Comparison of ENCODE assay signal across 9 cellular contexts in genomic region chr14:65019944-65020566, GRCh38. TPM values are rescaled to one million over a fixed set of nuclear protein-coding genes. Genes with fewer than 3 reads are reported as not detected.
DNase-seq lines count a peak whose midpoint lies in the region; ATAC-seq lines count a peak whose summit lies in the region.
"Had no signal": no experiment of that assay in that cellular context is flagged by ENCODE, and none has a peak within 500 bp of the region (broad histone marks: within the 10 kb centered on the region; RNA-seq: fewer than 3 reads in every experiment).

No MANE protein-coding gene starts in this region.

- peak overlapping the region; percentile 42 to 81 for H3K27ac ChIP-seq in esophagus (ENCODE audit: low read depth in 2 of 2, low read length in 1 of 2)

- ATAC-seq in HG03442 (IDR thresholded peaks at IDR 0.05; ENCODE audit: unreplicated experiment) (no peak), HG03039 (IDR thresholded peaks at IDR 0.05; ENCODE audit: unreplicated experiment) (no peak)

- H3K9me3 ChIP-seq in esophagus (ENCODE audit: control insufficient read depth in 2 of 2, insufficient read depth in 1 of 2, low read depth in 1 of 2, low read length in 1 of 2), result no peaks in the 10 kb centered on the region

- peak; percentile 66 for DNase-seq in SIG-M5 treated with dmso at 0.1 percent for 504 hours (lab: John Stamatoyannopoulos, UW; ENCODE audit: unreplicated experiment)
- no peak for DNase-seq in SIG-M5 (lab: John Stamatoyannopoulos, UW)
- peak; percentile 38 for DNase-seq in Jurkat, Clone E6-1 (ENCODE audit: low read depth, low spot score)
- DNase-seq in SHP77 (lab: John Stamatoyannopoulos, UW), result peak; percentile 17 to 38
- peak; percentile 54 for DNase-seq in middle frontal gyrus (ENCODE audit: extremely low spot score, low spot score)
- DNase-seq: activated naive CD8-positive, alpha-beta T cell treated with anti-CD3 and anti-CD28 coated beads, Interleukin-2, amount 10 ng/mL, durations not matched to agents 7 days and 5 days had no signal

- no peak overlapping the region for H3K4me3 ChIP-seq in Jurkat, Clone E6-1 (ENCODE audit: low read length)
- H3K4me3 ChIP-seq in esophagus (ENCODE audit: low read depth in 1 of 2, low read length in 2 of 2), result no peak overlapping the region

- 71 to 75% methylated on average over 9 of the region's 9 CpGs for WGBS in esophagus, 2 donors

- H3K36me3 ChIP-seq in esophagus (ENCODE audit: control insufficient read depth in 2 of 2, insufficient read depth in 2 of 2, low read length in 1 of 2), result peaks cover 0 to 10% of the 10 kb centered on the region in 2 donors

- H3K27me3 ChIP-seq in esophagus (ENCODE audit: control insufficient read depth in 1 of 2, insufficient read depth in 2 of 2, low read length in 2 of 2), result no peaks in the 10 kb centered on the region

- no peaks in the 10 kb centered on the region for H3K4me1 ChIP-seq in esophagus (ENCODE audit: control insufficient read depth in 2 of 2, insufficient read depth in 2 of 2, low read length in 1 of 2)

RNA-seq across cellular contexts. Expression of gene FNTB, which starts 33.4 kb away (rescaled TPM):
- polyA plus RNA-seq in Jurkat, Clone E6-1 (2012; ENCODE audit: insufficient read depth, insufficient read length), result 23.7 TPM
- polyA plus RNA-seq in esophagus, result 10 to 100 TPM; 13.3 to 14.6 TPM

RNA-seq across cellular contexts. Expression of gene RAB15, which starts 47.9 kb away (rescaled TPM):
- 70.5 TPM for polyA plus RNA-seq in Jurkat, Clone E6-1 (2012; ENCODE audit: insufficient read depth, insufficient read length)
- polyA plus RNA-seq in esophagus, result 1 to 10 TPM; 3.2 to 3.3 TPM
